9 cellular contexts compared by ENCODE assay signal in the genomic region with DNA sequence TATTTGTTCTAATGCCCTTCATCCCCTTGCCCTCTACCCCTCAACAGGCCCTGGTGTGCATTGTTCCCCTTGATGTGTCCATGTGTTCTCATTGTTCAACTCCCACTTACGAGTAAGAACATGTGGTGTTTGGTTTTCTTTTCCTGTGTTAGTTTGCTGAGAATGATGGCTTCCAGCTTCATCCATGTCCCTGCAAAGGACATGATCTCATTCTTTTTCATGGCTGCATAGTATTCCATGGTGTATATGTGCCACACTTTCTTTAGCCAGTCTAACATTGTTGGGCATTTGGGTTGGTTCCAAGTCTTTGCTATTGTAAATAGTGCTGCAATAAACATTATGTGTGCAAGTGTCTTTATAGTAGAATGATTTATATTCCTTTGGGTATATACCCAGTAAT. TPM values are rescaled to one million over a fixed set of nuclear protein-coding genes. Genes with fewer than 3 reads are reported as not detected.
"Had no signal": no experiment of that assay in that cellular context is flagged by ENCODE, and none has a peak within 500 bp of the region (broad histone marks: within the 10 kb centered on the region; RNA-seq: fewer than 3 reads in every experiment).

No MANE protein-coding gene starts in this region.

RNA-seq across cellular contexts. Expression of a gene that starts 7.3 kb away (rescaled TPM):
- total RNA-seq: activated naive CD4-positive, alpha-beta T cell treated with anti-CD3 and anti-CD28 coated beads for 36 hours; activated naive CD4-positive, alpha-beta T cell treated with anti-CD3 and anti-CD28 coated beads, Interleukin-2, amount 50 U/mL, for 72 hours; activated naive CD8-positive, alpha-beta T cell treated with anti-CD3 and anti-CD28 coated beads for 36 hours; activated naive CD8-positive, alpha-beta T cell treated with anti-CD3 and anti-CD28 coated beads, Interleukin-2, amount 10 ng/mL, durations not matched to agents 7 days and 5 days; activated T-cell treated with anti-CD3 and anti-CD28 coated beads, Interleukin-2, amount 50 U/mL, for 72 hours; activated T-helper 1 cell treated with anti-CD3 and anti-CD28 coated beads, Interleukin-12 subunit alpha, Interleukin-12 subunit beta, Interleukin-2, Interleukin-4 antibody, amounts not matched to agents 30 ng/mL and 10 ng/mL and 1 ng/mL, durations not matched to agents 14 hours and 24 hours and 36 hours; activated T-helper 17 cell treated with anti-CD3 and anti-CD28 coated beads, Interleukin-2, amount 50 U/mL, for 72 hours; activated T-helper 2 cell treated with anti-CD3 and anti-CD28 coated beads, Interferon-gamma antibody, Interleukin-2, Interleukin-4, amounts not matched to agents 10 μg/mL and 5 μg/mL and 100 μg/mL, durations not matched to agents 14 hours and 24 hours and 36 hours; astrocyte had no signal
